1 cellular context compared by ENCODE assay signal in the genomic region with DNA sequence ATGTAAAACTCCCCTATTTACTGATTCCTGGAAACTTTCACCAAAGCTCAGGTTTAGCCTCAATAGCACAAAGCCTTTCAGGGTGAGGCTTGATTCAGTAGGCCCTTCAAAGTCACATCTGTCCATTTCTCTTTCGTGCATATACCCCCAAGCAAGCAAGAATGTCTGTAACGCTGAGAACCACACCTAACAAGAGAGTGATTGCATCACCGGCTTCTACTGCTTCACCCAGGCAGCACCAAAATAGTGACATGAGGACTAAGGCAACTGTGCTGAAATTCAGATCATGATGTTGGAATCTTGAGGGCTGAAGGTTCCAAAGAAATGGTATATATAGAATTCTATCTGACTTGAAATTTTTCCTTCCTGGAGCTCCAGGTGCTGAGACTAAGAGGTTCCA.
TF ChIP-seq lines count a peak whose summit lies in the region.

No MANE protein-coding gene starts in this region.

TF ChIP-seq in K562, 482 proteins besides CTCF, POLR2A, EP300 and RAD21 (continued from another document):
- TF ChIP-seq, protein P1, sequence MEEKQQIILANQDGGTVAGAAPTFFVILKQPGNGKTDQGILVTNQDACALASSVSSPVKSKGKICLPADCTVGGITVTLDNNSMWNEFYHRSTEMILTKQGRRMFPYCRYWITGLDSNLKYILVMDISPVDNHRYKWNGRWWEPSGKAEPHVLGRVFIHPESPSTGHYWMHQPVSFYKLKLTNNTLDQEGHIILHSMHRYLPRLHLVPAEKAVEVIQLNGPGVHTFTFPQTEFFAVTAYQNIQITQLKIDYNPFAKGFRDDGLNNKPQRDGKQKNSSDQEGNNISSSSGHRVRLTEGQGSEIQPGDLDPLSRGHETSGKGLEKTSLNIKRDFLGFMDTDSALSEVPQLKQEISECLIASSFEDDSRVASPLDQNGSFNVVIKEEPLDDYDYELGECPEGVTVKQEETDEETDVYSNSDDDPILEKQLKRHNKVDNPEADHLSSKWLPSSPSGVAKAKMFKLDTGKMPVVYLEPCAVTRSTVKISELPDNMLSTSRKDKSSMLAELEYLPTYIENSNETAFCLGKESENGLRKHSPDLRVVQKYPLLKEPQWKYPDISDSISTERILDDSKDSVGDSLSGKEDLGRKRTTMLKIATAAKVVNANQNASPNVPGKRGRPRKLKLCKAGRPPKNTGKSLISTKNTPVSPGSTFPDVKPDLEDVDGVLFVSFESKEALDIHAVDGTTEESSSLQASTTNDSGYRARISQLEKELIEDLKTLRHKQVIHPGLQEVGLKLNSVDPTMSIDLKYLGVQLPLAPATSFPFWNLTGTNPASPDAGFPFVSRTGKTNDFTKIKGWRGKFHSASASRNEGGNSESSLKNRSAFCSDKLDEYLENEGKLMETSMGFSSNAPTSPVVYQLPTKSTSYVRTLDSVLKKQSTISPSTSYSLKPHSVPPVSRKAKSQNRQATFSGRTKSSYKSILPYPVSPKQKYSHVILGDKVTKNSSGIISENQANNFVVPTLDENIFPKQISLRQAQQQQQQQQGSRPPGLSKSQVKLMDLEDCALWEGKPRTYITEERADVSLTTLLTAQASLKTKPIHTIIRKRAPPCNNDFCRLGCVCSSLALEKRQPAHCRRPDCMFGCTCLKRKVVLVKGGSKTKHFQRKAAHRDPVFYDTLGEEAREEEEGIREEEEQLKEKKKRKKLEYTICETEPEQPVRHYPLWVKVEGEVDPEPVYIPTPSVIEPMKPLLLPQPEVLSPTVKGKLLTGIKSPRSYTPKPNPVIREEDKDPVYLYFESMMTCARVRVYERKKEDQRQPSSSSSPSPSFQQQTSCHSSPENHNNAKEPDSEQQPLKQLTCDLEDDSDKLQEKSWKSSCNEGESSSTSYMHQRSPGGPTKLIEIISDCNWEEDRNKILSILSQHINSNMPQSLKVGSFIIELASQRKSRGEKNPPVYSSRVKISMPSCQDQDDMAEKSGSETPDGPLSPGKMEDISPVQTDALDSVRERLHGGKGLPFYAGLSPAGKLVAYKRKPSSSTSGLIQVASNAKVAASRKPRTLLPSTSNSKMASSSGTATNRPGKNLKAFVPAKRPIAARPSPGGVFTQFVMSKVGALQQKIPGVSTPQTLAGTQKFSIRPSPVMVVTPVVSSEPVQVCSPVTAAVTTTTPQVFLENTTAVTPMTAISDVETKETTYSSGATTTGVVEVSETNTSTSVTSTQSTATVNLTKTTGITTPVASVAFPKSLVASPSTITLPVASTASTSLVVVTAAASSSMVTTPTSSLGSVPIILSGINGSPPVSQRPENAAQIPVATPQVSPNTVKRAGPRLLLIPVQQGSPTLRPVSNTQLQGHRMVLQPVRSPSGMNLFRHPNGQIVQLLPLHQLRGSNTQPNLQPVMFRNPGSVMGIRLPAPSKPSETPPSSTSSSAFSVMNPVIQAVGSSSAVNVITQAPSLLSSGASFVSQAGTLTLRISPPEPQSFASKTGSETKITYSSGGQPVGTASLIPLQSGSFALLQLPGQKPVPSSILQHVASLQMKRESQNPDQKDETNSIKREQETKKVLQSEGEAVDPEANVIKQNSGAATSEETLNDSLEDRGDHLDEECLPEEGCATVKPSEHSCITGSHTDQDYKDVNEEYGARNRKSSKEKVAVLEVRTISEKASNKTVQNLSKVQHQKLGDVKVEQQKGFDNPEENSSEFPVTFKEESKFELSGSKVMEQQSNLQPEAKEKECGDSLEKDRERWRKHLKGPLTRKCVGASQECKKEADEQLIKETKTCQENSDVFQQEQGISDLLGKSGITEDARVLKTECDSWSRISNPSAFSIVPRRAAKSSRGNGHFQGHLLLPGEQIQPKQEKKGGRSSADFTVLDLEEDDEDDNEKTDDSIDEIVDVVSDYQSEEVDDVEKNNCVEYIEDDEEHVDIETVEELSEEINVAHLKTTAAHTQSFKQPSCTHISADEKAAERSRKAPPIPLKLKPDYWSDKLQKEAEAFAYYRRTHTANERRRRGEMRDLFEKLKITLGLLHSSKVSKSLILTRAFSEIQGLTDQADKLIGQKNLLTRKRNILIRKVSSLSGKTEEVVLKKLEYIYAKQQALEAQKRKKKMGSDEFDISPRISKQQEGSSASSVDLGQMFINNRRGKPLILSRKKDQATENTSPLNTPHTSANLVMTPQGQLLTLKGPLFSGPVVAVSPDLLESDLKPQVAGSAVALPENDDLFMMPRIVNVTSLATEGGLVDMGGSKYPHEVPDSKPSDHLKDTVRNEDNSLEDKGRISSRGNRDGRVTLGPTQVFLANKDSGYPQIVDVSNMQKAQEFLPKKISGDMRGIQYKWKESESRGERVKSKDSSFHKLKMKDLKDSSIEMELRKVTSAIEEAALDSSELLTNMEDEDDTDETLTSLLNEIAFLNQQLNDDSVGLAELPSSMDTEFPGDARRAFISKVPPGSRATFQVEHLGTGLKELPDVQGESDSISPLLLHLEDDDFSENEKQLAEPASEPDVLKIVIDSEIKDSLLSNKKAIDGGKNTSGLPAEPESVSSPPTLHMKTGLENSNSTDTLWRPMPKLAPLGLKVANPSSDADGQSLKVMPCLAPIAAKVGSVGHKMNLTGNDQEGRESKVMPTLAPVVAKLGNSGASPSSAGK (IDR thresholded peaks at IDR 0.05) = peak; percentile 27; the same call in 1 of the 2 replicates
- TF ChIP-seq, protein P2, sequence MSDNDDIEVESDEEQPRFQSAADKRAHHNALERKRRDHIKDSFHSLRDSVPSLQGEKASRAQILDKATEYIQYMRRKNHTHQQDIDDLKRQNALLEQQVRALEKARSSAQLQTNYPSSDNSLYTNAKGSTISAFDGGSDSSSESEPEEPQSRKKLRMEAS (CRISPR knock-in tag; IDR thresholded peaks at IDR 0.05) = no peak
- TF ChIP-seq, protein P3, sequence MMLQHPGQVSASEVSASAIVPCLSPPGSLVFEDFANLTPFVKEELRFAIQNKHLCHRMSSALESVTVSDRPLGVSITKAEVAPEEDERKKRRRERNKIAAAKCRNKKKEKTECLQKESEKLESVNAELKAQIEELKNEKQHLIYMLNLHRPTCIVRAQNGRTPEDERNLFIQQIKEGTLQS (IDR thresholded peaks at IDR 0.05) = peak; percentile 90
- TF ChIP-seq, protein P3 (CRISPR knock-in tag; conservative IDR thresholded peaks at IDR 0.05) = no peak
